Comparison of ENCODE assay signal across 1 cellular context in genomic region chr2:147388217-147388616, GRCh38.
A peak's percentile ranks its signal among the peaks of the same experiment; 100 is the strongest.
TF ChIP-seq lines count a peak whose summit lies in the region.

No MANE protein-coding gene starts in this region.

TF ChIP-seq in GM12878, 131 proteins besides CTCF, POLR2A, EP300 and RAD21 (continued from another document):
- TF ChIP-seq ZNF592 (IDR thresholded peaks at IDR 0.05) (no peak), SUPT20H (IDR thresholded peaks at IDR 0.05; ENCODE audit: borderline replicate concordance, control insufficient read depth, low read depth, low read length) (no peak), ZBED1 (IDR thresholded peaks at IDR 0.05; ENCODE audit: borderline replicate concordance) (no peak), HSF1 (IDR thresholded peaks at IDR 0.05; ENCODE audit: low read depth, low read length) (no peak), MEF2A (IDR thresholded peaks at IDR 0.05; ENCODE audit: insufficient read depth, low read depth, low read length) (0 out of 2 replicates have a peak, but pooled peaks have one; percentile 58), DPF2 (IDR thresholded peaks at IDR 0.05) (no peak), JUNB (IDR thresholded peaks at IDR 0.05) (peak; percentile 75), KLF5 (IDR thresholded peaks at IDR 0.05; ENCODE audit: partially characterized antibody) (no peak), KAT2A (conservative IDR thresholded peaks at IDR 0.05; ENCODE audit: control insufficient read depth, low read depth, low read length) (no peak), RBBP5 (conservative IDR thresholded peaks at IDR 0.05) (no peak), TARDBP (IDR thresholded peaks at IDR 0.05; ENCODE audit: borderline replicate concordance) (no peak)
